Comparison of ENCODE assay signal across 17 cellular contexts in genomic region chr19:3382460-3383100, GRCh38. TPM values are rescaled to one million over a fixed set of nuclear protein-coding genes. Genes with fewer than 3 reads are reported as not detected.
DNase-seq lines count a peak whose midpoint lies in the region; ATAC-seq and TF ChIP-seq lines count a peak whose summit lies in the region.
"Had no signal": no experiment of that assay in that cellular context is flagged by ENCODE, and none has a peak within 500 bp of the region (broad histone marks: within the 10 kb centered on the region; RNA-seq: fewer than 3 reads in every experiment).

No MANE protein-coding gene starts in this region.

- no peaks in the 10 kb centered on the region for H3K27me3 Mint-ChIP-seq in effector memory CD8-positive, alpha-beta T cell

- H3K27ac ChIP-seq in heart right ventricle: peak overlapping the region in 8 of 10 donors; percentile 59 to 95 (median 84)
- peak overlapping the region; percentile 57 for H3K27ac ChIP-seq in rectal smooth muscle tissue (ENCODE audit: low read depth, low read length)
- peak overlapping the region; percentile 97 for H3K27ac ChIP-seq in vagina
- H3K27ac ChIP-seq: KMS-11 had no signal

- no peaks in the 10 kb centered on the region for H3K27me3 ChIP-seq in heart right ventricle
- H3K27me3 ChIP-seq in rectal smooth muscle tissue (ENCODE audit: control insufficient read depth, insufficient read depth, low read length): no peaks in the 10 kb centered on the region
- no peaks in the 10 kb centered on the region for H3K27me3 ChIP-seq in vagina

- ATAC-seq in heart right ventricle (no peak), left cardiac atrium (no peak), left lobe of liver (no peak), GM18868 (IDR thresholded peaks at IDR 0.05; ENCODE audit: unreplicated experiment) (no peak)
- ATAC-seq in effector memory CD8-positive, alpha-beta T cell (replicated peaks): no peak

- no peak overlapping the region for H3K9ac ChIP-seq in rectal smooth muscle tissue (ENCODE audit: low read length)
- H3K9ac ChIP-seq: KMS-11 had no signal

- no peak overlapping the region for H3K4me3 Mint-ChIP-seq in effector memory CD8-positive, alpha-beta T cell

- peak overlapping the region; percentile 1 to 8 for H3K27ac Mint-ChIP-seq in effector memory CD8-positive, alpha-beta T cell

- no peaks in the 10 kb centered on the region for H3K36me3 Mint-ChIP-seq in effector memory CD8-positive, alpha-beta T cell (ENCODE audit: insufficient read depth)

- DNase-seq in heart right ventricle: no peak
- DNase-seq in left cardiac atrium: no peak
- DNase-seq in effector memory CD8-positive, alpha-beta T cell: no peak
- no peak for DNase-seq in vagina (ENCODE audit: extremely low spot score in 2 of 2)
- DNase-seq in left lobe of liver (ENCODE audit: low spot score): no peak
- DNase-seq in mucosa of gallbladder (ENCODE audit: low spot score): no peak
- DNase-seq: activated T-cell treated with anti-CD3 and anti-CD28 coated beads, Interleukin-2, amount 50 U/mL, for 48 hours; DMS153; effector memory CD4-positive, alpha-beta T cell; NCI-H1436 treated with DMSO at 0.1 percent for 48 hours; NCI-H510A; posterior cingulate gyrus; stimulated activated CD4-positive, alpha-beta T cell treated with anti-CD3 and anti-CD28 coated beads, Interleukin-1b, Interleukin-23, amount 100 ng/mL, for 48 hours; T-helper 1 cell had no signal

- no peaks in the 10 kb centered on the region for H3K9me3 Mint-ChIP-seq in effector memory CD8-positive, alpha-beta T cell

- H3K9me3 ChIP-seq in heart right ventricle: no peaks in the 10 kb centered on the region
- no peaks in the 10 kb centered on the region for H3K9me3 ChIP-seq in vagina

- no peak for TF ChIP-seq CTCF in heart right ventricle (IDR thresholded peaks at IDR 0.05)
- TF ChIP-seq CTCF in vagina (IDR thresholded peaks at IDR 0.05): no peak

- H3K36me3 ChIP-seq in heart right ventricle (peaks cover 0 to 32% (median 7%) of the 10 kb centered on the region in 9 donors), rectal smooth muscle tissue (ENCODE audit: control insufficient read depth, insufficient read depth, low read length) (peaks cover 9% of the 10 kb centered on the region), vagina (peaks cover 0 to 12% of the 10 kb centered on the region in 2 donors)

- intact Hi-C loops in heart right ventricle (cut with DNase I) (no loop called here), left cardiac atrium (cut with DNase I) (no loop called here), vagina (cut with DNase I) (no loop called here)

- H3K4me3 ChIP-seq in heart right ventricle (no peak overlapping the region), rectal smooth muscle tissue (ENCODE audit: low read length) (no peak overlapping the region), vagina (peak overlapping the region in 1 of 2 donors; percentile 26)

- H3K4me1 ChIP-seq in heart right ventricle (peaks cover 42 to 86% (median 70%) of the 10 kb centered on the region in 9 donors), rectal smooth muscle tissue (ENCODE audit: control insufficient read depth, insufficient read depth, low read length) (peaks cover 47% of the 10 kb centered on the region), vagina (peaks cover 94% of the 10 kb centered on the region)

- no peak for TF ChIP-seq POLR2A in vagina (IDR thresholded peaks at IDR 0.05)

- 81 to 84% methylated on average over 14 of the region's 14 CpGs for WGBS in heart right ventricle, 2 donors

- H3K4me1 Mint-ChIP-seq in effector memory CD8-positive, alpha-beta T cell (ENCODE audit: low read depth in 2 of 2): peaks cover 20 to 22% of the 10 kb centered on the region in 2 donors

RNA-seq across cellular contexts. Expression of gene NFIC, which starts 16.2 kb away (rescaled TPM):
- total RNA-seq in heart right ventricle: 100 to 1,000 TPM; 132 to 217 (median 161) TPM
- polyA plus RNA-seq in heart right ventricle: 100 to 1,000 TPM in 1 of 2 donors, 10 to 100 TPM in 1; 52.3 to 147 TPM
- total RNA-seq in left cardiac atrium: 100 to 1,000 TPM; 144 to 173 TPM
- 142 TPM for total RNA-seq in vagina
- total RNA-seq in left lobe of liver: 203 TPM
- total RNA-seq in mucosa of gallbladder: 254 TPM
